11 cellular contexts compared by ENCODE assay signal in genomic region chr1:171985639-171986038, GRCh38.
DNase-seq lines count a peak whose midpoint lies in the region; TF ChIP-seq lines count a peak whose summit lies in the region.
"Had no signal": no experiment of that assay in that cellular context is flagged by ENCODE, and none has a peak within 500 bp of the region (broad histone marks: within the 10 kb centered on the region; RNA-seq: fewer than 3 reads in every experiment).

No MANE protein-coding gene starts in this region.

- TF ChIP-seq POLR2A in NB4 (IDR thresholded peaks at IDR 0.05; ENCODE audit: extremely low read depth, insufficient read length) = no peak

- DNase-seq in activated CD4-positive, alpha-beta T cell treated with anti-CD3 and anti-CD28 coated beads for 48 hours = peak; percentile 13
- no peak for DNase-seq in activated CD4-positive, alpha-beta T cell treated with anti-CD3 and anti-CD28 coated beads, Interleukin-2, amount 10 ng/mL, durations not matched to agents 24 days and 14 days
- DNase-seq in NB4 (ENCODE audit: low read depth) = peak; percentile 3
- no peak for DNase-seq in choroid plexus epithelial cell (ENCODE audit: low read depth)
- no peak for DNase-seq in retinal pigment epithelial cell (ENCODE audit: low read depth)
- DNase-seq in glomerular visceral epithelial cell (ENCODE audit: extremely low spot score) = no peak
- DNase-seq in COR-L47 (lab: John Stamatoyannopoulos, UW) = no peak
- no peak for DNase-seq in NCI-H1105 (lab: John Stamatoyannopoulos, UW)
- DNase-seq: KG1, T1000 had no signal

- intact Hi-C loops in activated CD4-positive, alpha-beta T cell treated with anti-CD3 and anti-CD28 coated beads, Interleukin-2, amount 10 ng/mL, durations not matched to agents 24 days and 14 days (cut with micrococcal nuclease) = loop anchor here (1.0 to 5.0 kb wide), 3 partner anchors 184 to 340 kb away; partner anchors contain the start of gene VAMP4

- H3K4me1 Mint-ChIP-seq in activated CD4-positive, alpha-beta T cell treated with anti-CD3 and anti-CD28 coated beads, Interleukin-2, amount 10 ng/mL, durations not matched to agents 24 days and 14 days = no peaks in the 10 kb centered on the region

- no peak overlapping the region for H3K4me3 ChIP-seq in NB4 (ENCODE audit: low read depth, low read length)
- H3K4me3 ChIP-seq in choroid plexus epithelial cell (ENCODE audit: low read depth, low read length) = no peak overlapping the region
- no peak overlapping the region for H3K4me3 ChIP-seq in retinal pigment epithelial cell (ENCODE audit: low read length)

- no peak overlapping the region for H3K27ac Mint-ChIP-seq in activated CD4-positive, alpha-beta T cell treated with anti-CD3 and anti-CD28 coated beads, Interleukin-2, amount 10 ng/mL, durations not matched to agents 24 days and 14 days
- H3K27ac Mint-ChIP-seq: CD4-positive, CD25-positive, alpha-beta regulatory T cell had no signal

- TF ChIP-seq CTCF in NB4 (IDR thresholded peaks at IDR 0.05; ENCODE audit: low read depth, low read length) = peak; percentile 4
- TF ChIP-seq CTCF in choroid plexus epithelial cell (conservative IDR thresholded peaks at IDR 0.05; ENCODE audit: low read depth, low read length) = peak; percentile 29
- peak; percentile 34 for TF ChIP-seq CTCF in retinal pigment epithelial cell (conservative IDR thresholded peaks at IDR 0.05; ENCODE audit: low read depth, low read length)

- H3K4me3 Mint-ChIP-seq in activated CD4-positive, alpha-beta T cell treated with anti-CD3 and anti-CD28 coated beads, Interleukin-2, amount 10 ng/mL, durations not matched to agents 24 days and 14 days = no peak overlapping the region
- H3K4me3 Mint-ChIP-seq: CD4-positive, CD25-positive, alpha-beta regulatory T cell had no signal

- peaks cover 12% of the 10 kb centered on the region for H3K27me3 Mint-ChIP-seq in activated CD4-positive, alpha-beta T cell treated with anti-CD3 and anti-CD28 coated beads, Interleukin-2, amount 10 ng/mL, durations not matched to agents 24 days and 14 days

- no peaks in the 10 kb centered on the region for H3K36me3 Mint-ChIP-seq in activated CD4-positive, alpha-beta T cell treated with anti-CD3 and anti-CD28 coated beads, Interleukin-2, amount 10 ng/mL, durations not matched to agents 24 days and 14 days (ENCODE audit: low read depth)
- H3K36me3 Mint-ChIP-seq: CD4-positive, CD25-positive, alpha-beta regulatory T cell had no signal

- no peaks in the 10 kb centered on the region for H3K9me3 Mint-ChIP-seq in activated CD4-positive, alpha-beta T cell treated with anti-CD3 and anti-CD28 coated beads, Interleukin-2, amount 10 ng/mL, durations not matched to agents 24 days and 14 days
- H3K9me3 Mint-ChIP-seq: CD4-positive, CD25-positive, alpha-beta regulatory T cell had no signal

Comparison
In these comparisons a context has a peak if more than half of its experiments do, and no peak if none do; other contexts are left out.
1. DNase-seq: peak in activated CD4-positive, alpha-beta T cell treated with anti-CD3 and anti-CD28 coated beads for 48 hours (single experiment) and NB4 (single experiment); none in activated CD4-positive, alpha-beta T cell treated with anti-CD3 and anti-CD28 coated beads, Interleukin-2, amount 10 ng/mL, durations not matched to agents 24 days and 14 days (single experiment), choroid plexus epithelial cell (single experiment), retinal pigment epithelial cell (single experiment), glomerular visceral epithelial cell (single experiment), COR-L47 (single experiment) and NCI-H1105 (single experiment).
2. Peak in every context shown above with its lines, with median percentiles within 50 percentile points of each other: CTCF ChIP-seq.